ENCODE assay signal across 1 cellular context in genomic region chr12:124563401-124563800, GRCh38.
TF ChIP-seq lines count a peak whose summit lies in the region.

No MANE protein-coding gene starts in this region.

TF ChIP-seq in HCT116, 20 proteins besides CTCF, POLR2A, EP300 and RAD21 (continued from another document):
- TF ChIP-seq REST (IDR thresholded peaks at IDR 0.05; ENCODE audit: low read depth): no peak
- TF ChIP-seq CEBPB (IDR thresholded peaks at IDR 0.05; ENCODE audit: low read depth): no peak
- TF ChIP-seq FOSL1 (IDR thresholded peaks at IDR 0.05; ENCODE audit: low read depth): no peak
- no peak for TF ChIP-seq ELF1 (IDR thresholded peaks at IDR 0.05; ENCODE audit: borderline replicate concordance, low read depth)
- no peak for TF ChIP-seq JUND (IDR thresholded peaks at IDR 0.05)
- no peak for TF ChIP-seq MAX (IDR thresholded peaks at IDR 0.05)
- no peak for TF ChIP-seq SP1 (IDR thresholded peaks at IDR 0.05; ENCODE audit: low read depth)
- TF ChIP-seq POLR2AphosphoS5 (IDR thresholded peaks at IDR 0.05; ENCODE audit: low read depth, low read length): no peak
